25 cellular contexts compared by ENCODE assay signal in the genomic region with DNA sequence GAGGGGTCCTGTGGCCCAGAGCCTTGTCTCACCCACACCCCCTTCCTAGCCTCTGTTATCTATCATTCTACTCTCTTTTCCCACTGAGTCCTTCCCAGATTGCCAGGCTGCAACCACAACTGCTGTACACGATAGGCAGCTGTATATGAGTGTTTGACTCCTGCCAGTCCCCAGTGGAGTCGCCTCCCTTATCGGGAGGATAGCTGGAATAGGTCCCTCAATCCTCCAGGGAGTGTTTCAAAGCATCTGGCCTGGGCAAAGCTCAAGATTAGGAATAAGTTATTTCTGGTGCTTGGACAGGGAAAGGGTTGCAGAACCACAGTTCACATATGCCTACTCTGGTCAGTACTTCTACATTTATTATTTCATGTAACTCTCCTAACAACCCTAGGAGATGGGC. TPM values are rescaled to one million over a fixed set of nuclear protein-coding genes. Genes with fewer than 3 reads are reported as not detected.
A peak's percentile ranks its signal among the peaks of the same experiment; 100 is the strongest.
DNase-seq lines count a peak whose midpoint lies in the region; ATAC-seq and TF ChIP-seq lines count a peak whose summit lies in the region.
"Had no signal": no experiment of that assay in that cellular context is flagged by ENCODE, and none has a peak within 500 bp of the region (broad histone marks: within the 10 kb centered on the region; RNA-seq: fewer than 3 reads in every experiment).

No MANE protein-coding gene starts in this region.

- intact Hi-C loops in left ventricle myocardium superior (cut with micrococcal nuclease) = loop anchor here (10.0 kb wide), 1 partner anchor 56 kb away; no protein-coding TSS in a partner anchor

- H3K9me3 ChIP-seq in OCI-LY3 (ENCODE audit: insufficient read depth, low read length) = no peaks in the 10 kb centered on the region
- H3K9me3 ChIP-seq in suprapubic skin = no peaks in the 10 kb centered on the region
- H3K9me3 ChIP-seq: MG63 had no signal

- peaks cover 52 to 84% of the 10 kb centered on the region in 2 donors for H3K4me1 Mint-ChIP-seq in stimulated activated naive B cell treated with anti-CD40 and anti-IgM and Interleukin-4, amounts not matched to agents 10 μg/mL and 1 μg/mL and 100 μg/mL, for 72 hours
- H3K4me1 Mint-ChIP-seq in activated naive CD8-positive, alpha-beta T cell treated with anti-CD3 and anti-CD28 coated beads for 36 hours = peaks cover 6% of the 10 kb centered on the region
- H3K4me1 Mint-ChIP-seq: CD4-positive, alpha-beta memory T cell had no signal

- DNase-seq in left ventricle myocardium superior (peak; percentile 38), suprapubic skin (ENCODE audit: low spot score in 2 of 2) (no peak)
- no peak for DNase-seq in stimulated activated naive B cell treated with anti-CD40 and anti-IgM and Interleukin-4, amounts not matched to agents 10 μg/mL and 1 μg/mL and 100 μg/mL, for 72 hours
- no peak for DNase-seq in activated naive CD8-positive, alpha-beta T cell treated with anti-CD3 and anti-CD28 coated beads for 36 hours
- DNase-seq: activated CD4-positive, alpha-beta T cell treated with anti-CD3 and anti-CD28 coated beads for 4 hours; activated naive CD4-positive, alpha-beta T cell; activated T-cell treated with anti-CD3 and anti-CD28 coated beads, Interleukin-2, amount 50 U/mL, for 4 hours; amniotic stem cell; CD4-positive, alpha-beta memory T cell; cortex of kidney; DMS153; HFFc6; MG63; NCI-H1417 treated with DMSO at 0.1 percent for 48 hours; posterior cingulate gyrus had no signal

- H3K4me2 ChIP-seq in OCI-LY3 (ENCODE audit: low read length) = no peak overlapping the region

- TF ChIP-seq EP300 in suprapubic skin (IDR thresholded peaks at IDR 0.05) = no peak

- H3K9ac ChIP-seq in OCI-LY3 (ENCODE audit: low read length) = no peak overlapping the region

- TF ChIP-seq POLR2A in suprapubic skin (IDR thresholded peaks at IDR 0.05) = no peak

- peaks cover 3 to 5% of the 10 kb centered on the region in 2 donors for H3K36me3 Mint-ChIP-seq in stimulated activated naive B cell treated with anti-CD40 and anti-IgM and Interleukin-4, amounts not matched to agents 10 μg/mL and 1 μg/mL and 100 μg/mL, for 72 hours
- H3K36me3 Mint-ChIP-seq in activated naive CD8-positive, alpha-beta T cell treated with anti-CD3 and anti-CD28 coated beads for 36 hours = no peaks in the 10 kb centered on the region
- H3K36me3 Mint-ChIP-seq: CD4-positive, alpha-beta memory T cell had no signal

- peak overlapping the region; percentile 2 for H3K27ac Mint-ChIP-seq in stimulated activated naive B cell treated with anti-CD40 and anti-IgM and Interleukin-4, amounts not matched to agents 10 μg/mL and 1 μg/mL and 100 μg/mL, for 72 hours
- no peak overlapping the region for H3K27ac Mint-ChIP-seq in activated naive CD8-positive, alpha-beta T cell treated with anti-CD3 and anti-CD28 coated beads for 36 hours
- H3K27ac Mint-ChIP-seq: CD4-positive, alpha-beta memory T cell; HFFc6 had no signal

- peak; percentile 5 for ATAC-seq in GM18498 (IDR thresholded peaks at IDR 0.05; ENCODE audit: unreplicated experiment)
- peak; percentile 91 for ATAC-seq in left ventricle myocardium superior
- ATAC-seq in stimulated activated naive B cell treated with anti-CD40 and anti-IgM and Interleukin-4, amounts not matched to agents 10 μg/mL and 1 μg/mL and 100 μg/mL, for 72 hours (replicated peaks) = peak in 1 of 2 donors; percentile 4
- no peak for ATAC-seq in GM18861 (IDR thresholded peaks at IDR 0.05; ENCODE audit: unreplicated experiment)
- ATAC-seq: activated T-cell treated with anti-CD3 and anti-CD28 coated beads, Interleukin-2, amount 50 U/mL, for 4 hours had no signal

- H3K9me3 Mint-ChIP-seq in stimulated activated naive B cell treated with anti-CD40 and anti-IgM and Interleukin-4, amounts not matched to agents 10 μg/mL and 1 μg/mL and 100 μg/mL, for 72 hours = peaks cover 0 to 4% of the 10 kb centered on the region in 2 donors
- H3K9me3 Mint-ChIP-seq in activated naive CD8-positive, alpha-beta T cell treated with anti-CD3 and anti-CD28 coated beads for 36 hours = no peaks in the 10 kb centered on the region
- H3K9me3 Mint-ChIP-seq: activated T-cell treated with anti-CD3 and anti-CD28 coated beads, Interleukin-2, amount 50 U/mL, for 4 hours; HFFc6; T-helper 1 cell treated with Interleukin-12 subunit alpha and Interleukin-12 subunit beta and Interleukin-4 antibody, amounts not matched to agents 30 μg/mL and 1 μg/mL, for 36 hours had no signal

- H3K27ac ChIP-seq in OCI-LY3 (ENCODE audit: low read length) (peak overlapping the region; percentile 68), suprapubic skin (no peak overlapping the region)

- 64% methylated on average over 3 of the region's 3 CpGs for WGBS in suprapubic skin

- H2AFZ ChIP-seq in OCI-LY3 (ENCODE audit: low read depth, low read length) = no peak overlapping the region

- H3K79me2 ChIP-seq in OCI-LY3 (ENCODE audit: low read length) = no peaks in the 10 kb centered on the region

- H3K27me3 Mint-ChIP-seq in stimulated activated naive B cell treated with anti-CD40 and anti-IgM and Interleukin-4, amounts not matched to agents 10 μg/mL and 1 μg/mL and 100 μg/mL, for 72 hours = no peaks in the 10 kb centered on the region
- H3K27me3 Mint-ChIP-seq in activated naive CD8-positive, alpha-beta T cell treated with anti-CD3 and anti-CD28 coated beads for 36 hours = peaks cover 11% of the 10 kb centered on the region

- no peak overlapping the region for H3K4me3 Mint-ChIP-seq in stimulated activated naive B cell treated with anti-CD40 and anti-IgM and Interleukin-4, amounts not matched to agents 10 μg/mL and 1 μg/mL and 100 μg/mL, for 72 hours
- H3K4me3 Mint-ChIP-seq in activated naive CD8-positive, alpha-beta T cell treated with anti-CD3 and anti-CD28 coated beads for 36 hours = no peak overlapping the region
- H3K4me3 Mint-ChIP-seq: activated T-cell treated with anti-CD3 and anti-CD28 coated beads, Interleukin-2, amount 50 U/mL, for 4 hours; CD4-positive, alpha-beta memory T cell; HFFc6 had no signal

- TF ChIP-seq CTCF in OCI-LY3 (IDR thresholded peaks at IDR 0.05; ENCODE audit: low read depth, low read length) = no peak
- no peak for TF ChIP-seq CTCF in suprapubic skin (IDR thresholded peaks at IDR 0.05)

- H3K27me3 ChIP-seq in OCI-LY3 (ENCODE audit: low read depth, low read length) = no peaks in the 10 kb centered on the region
- H3K27me3 ChIP-seq in suprapubic skin = no peaks in the 10 kb centered on the region
- H3K27me3 ChIP-seq: MG63 had no signal

- H3K4me3 ChIP-seq in OCI-LY3 (ENCODE audit: low read length) = no peak overlapping the region
- H3K4me3 ChIP-seq in suprapubic skin = no peak overlapping the region
- H3K4me3 ChIP-seq: K562, MG63 had no signal

- no peaks in the 10 kb centered on the region for H4K20me1 ChIP-seq in OCI-LY3 (ENCODE audit: insufficient read depth, low read length)

- H3K36me3 ChIP-seq in OCI-LY3 (replicated peaks; ENCODE audit: low read depth, low read length) (no peaks in the 10 kb centered on the region), suprapubic skin (no peaks in the 10 kb centered on the region)
- H3K36me3 ChIP-seq: MG63 had no signal

- H3K4me1 ChIP-seq in OCI-LY3 (ENCODE audit: low read length) = peaks cover 68% of the 10 kb centered on the region
- peaks cover 18% of the 10 kb centered on the region for H3K4me1 ChIP-seq in suprapubic skin

RNA-seq across cellular contexts. Expression of a gene that starts 4.8 kb away (rescaled TPM):
- total RNA-seq in left ventricle myocardium superior = not detected
- total RNA-seq in suprapubic skin = not detected
- total RNA-seq in activated naive CD8-positive, alpha-beta T cell treated with anti-CD3 and anti-CD28 coated beads for 36 hours = not detected
- total RNA-seq: activated T-cell treated with anti-CD3 and anti-CD28 coated beads, Interleukin-2, amount 50 U/mL, for 4 hours; CD4-positive, alpha-beta memory T cell; HFFc6; HT1080; K562; kidney epithelial cell; lung microvascular endothelial cell; mucosa of gallbladder; RPMI7951 had no signal

RNA-seq across cellular contexts. Expression of a gene that starts 57.4 kb away (rescaled TPM):
- total RNA-seq in left ventricle myocardium superior (4.9 TPM), suprapubic skin (10 to 100 TPM; 16.2 to 34.8 (median 22.6) TPM)
- not detected for total RNA-seq in activated naive CD8-positive, alpha-beta T cell treated with anti-CD3 and anti-CD28 coated beads for 36 hours
- total RNA-seq: activated T-cell treated with anti-CD3 and anti-CD28 coated beads, Interleukin-2, amount 50 U/mL, for 4 hours; CD4-positive, alpha-beta memory T cell had no signal
